ENCODE assay signal across 10 cellular contexts in the genomic region with DNA sequence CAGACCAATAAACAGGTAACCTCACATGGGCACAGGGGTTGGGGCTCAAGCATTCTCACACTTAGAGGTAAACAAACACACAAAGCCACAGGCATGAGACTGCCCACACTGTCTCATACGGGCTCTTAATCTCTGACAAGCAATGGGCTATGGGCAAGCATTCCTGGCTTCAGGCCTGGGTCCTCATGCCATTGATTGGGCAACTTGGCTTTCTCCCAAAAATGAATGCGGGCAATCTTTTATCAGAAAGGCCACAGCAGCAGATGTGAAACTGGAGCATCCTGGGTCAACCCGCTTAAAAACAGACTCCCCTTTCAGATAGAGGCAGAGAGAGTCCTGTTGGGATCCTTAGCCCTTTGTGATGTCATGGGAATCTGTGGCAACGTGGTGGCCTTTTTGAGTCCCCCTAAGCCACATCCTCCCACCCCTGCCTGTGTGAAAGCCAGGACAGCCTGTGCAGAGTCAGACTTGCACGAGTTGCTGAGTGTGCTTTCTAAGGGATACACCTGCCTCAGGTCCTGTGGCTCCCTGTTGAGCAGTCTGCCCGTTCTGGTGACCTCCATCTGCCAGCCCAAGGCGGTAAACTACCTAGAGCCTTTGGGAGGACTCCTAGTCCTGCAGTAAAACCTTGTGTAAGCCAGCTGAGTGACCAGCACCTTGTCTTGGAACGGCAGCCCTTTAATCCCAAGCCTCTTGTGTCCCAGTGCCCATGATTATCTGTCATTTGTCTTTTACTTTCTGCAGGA.
A peak's percentile ranks its signal among the peaks of the same experiment; 100 is the strongest.
DNase-seq lines count a peak whose midpoint lies in the region; ATAC-seq, FAIRE-seq and TF ChIP-seq lines count a peak whose summit lies in the region.
"Had no signal": no experiment of that assay in that cellular context is flagged by ENCODE, and none has a peak within 500 bp of the region (broad histone marks: within the 10 kb centered on the region; RNA-seq: fewer than 3 reads in every experiment).

No MANE protein-coding gene starts in this region.

- H3K9me2 ChIP-seq in GM23248 (ENCODE audit: insufficient read depth) (no peaks in the 10 kb centered on the region), OCI-LY7 (ENCODE audit: insufficient read depth, low read length) (no peaks in the 10 kb centered on the region)

- TF ChIP-seq CTCF in choroid plexus epithelial cell (conservative IDR thresholded peaks at IDR 0.05; ENCODE audit: low read depth, low read length) = no peak
- TF ChIP-seq CTCF in pancreas (IDR thresholded peaks at IDR 0.05) = no peak
- no peak for TF ChIP-seq CTCF in OCI-LY7 (conservative IDR thresholded peaks at IDR 0.05; ENCODE audit: low read length)

- H3K36me3 ChIP-seq in GM23248 (ENCODE audit: low read depth) = no peaks in the 10 kb centered on the region
- no peaks in the 10 kb centered on the region for H3K36me3 ChIP-seq in pancreas
- H3K36me3 ChIP-seq in OCI-LY7 (ENCODE audit: insufficient read depth, low read length) = peaks cover 5% of the 10 kb centered on the region; the same call in 1 of the 2 replicates

- DNase-seq in GM23248 = peak; percentile 5
- peak; percentile 86 for DNase-seq in OCI-M1 (lab: John Stamatoyannopoulos, UW)
- peak; percentile 17 for DNase-seq in choroid plexus epithelial cell (ENCODE audit: low read depth)
- peak in 4 of 6 donors; percentile 18 to 57 (median 42) for DNase-seq in pancreas
- no peak for DNase-seq in OCI-LY7 (ENCODE audit: low spot score)
- DNase-seq in stimulated activated CD4-positive, alpha-beta T cell treated with anti-CD3 and anti-CD28 coated beads, Interleukin-4, amount 100 ng/mL, for 1 hour = no peak
- DNase-seq in NCI-H1694 treated with DMSO at 0.1 percent for 48 hours (lab: John Stamatoyannopoulos, UW) = no peak
- DNase-seq: cortex of kidney, NCI-H69 had no signal

- H3K79me2 ChIP-seq in GM23248 (ENCODE audit: insufficient read depth) = no peaks in the 10 kb centered on the region
- no peaks in the 10 kb centered on the region for H3K79me2 ChIP-seq in OCI-LY7 (ENCODE audit: insufficient read depth, low read depth, low read length)

- POLR2A ChIA-PET in OCI-LY7 (lab: Charles Lee) = no interaction called here

- no peaks in the 10 kb centered on the region for H3F3A ChIP-seq in GM23248 (ENCODE audit: insufficient read depth)

- H3K9ac ChIP-seq in GM23248 = no peak overlapping the region

- FAIRE-seq in pancreas (lab: Jason Lieb, UNC) = no peak

- H3K27me3 ChIP-seq in GM23248 (replicated peaks; ENCODE audit: insufficient read depth) = no peaks in the 10 kb centered on the region
- H3K27me3 ChIP-seq in pancreas = no peaks in the 10 kb centered on the region

- no peaks in the 10 kb centered on the region for H4K20me1 ChIP-seq in GM23248 (ENCODE audit: insufficient read depth)
- H4K20me1 ChIP-seq in OCI-LY7 (ENCODE audit: insufficient read depth, low read length) = no peaks in the 10 kb centered on the region

- no peaks in the 10 kb centered on the region for H3K4me1 ChIP-seq in GM23248 (ENCODE audit: insufficient read depth)
- peaks cover 0 to 15% (median 10%) of the 10 kb centered on the region in 3 donors for H3K4me1 ChIP-seq in pancreas
- H3K4me1 ChIP-seq in OCI-LY7 (ENCODE audit: insufficient read depth, low read length, poor library complexity, severe bottlenecking) = peaks cover 16% of the 10 kb centered on the region

- no peak overlapping the region for H3K4me3 ChIP-seq in GM23248
- no peak overlapping the region for H3K4me3 ChIP-seq in choroid plexus epithelial cell (ENCODE audit: low read depth, low read length)
- H3K4me3 ChIP-seq in pancreas = peak overlapping the region in 1 of 4 donors; percentile 12
- H3K4me3 ChIP-seq in OCI-LY7 (ENCODE audit: low read depth, low read length, poor library complexity, severe bottlenecking) = no peak overlapping the region

- no peak overlapping the region for H3K4me2 ChIP-seq in GM23248 (ENCODE audit: unreplicated experiment)
- H3K4me2 ChIP-seq in OCI-LY7 (ENCODE audit: low read length) = no peak overlapping the region

- no peak overlapping the region for H3K27ac ChIP-seq in GM23248
- H3K27ac ChIP-seq in pancreas = no peak overlapping the region
- H3K27ac ChIP-seq in OCI-LY7 (ENCODE audit: low read depth, low read length, poor library complexity, severe bottlenecking) = no peak overlapping the region

- no peaks in the 10 kb centered on the region for H3K9me3 ChIP-seq in GM23248 (ENCODE audit: low read depth)
- no peaks in the 10 kb centered on the region for H3K9me3 ChIP-seq in pancreas
- H3K9me3 ChIP-seq in OCI-LY7 (ENCODE audit: low read length) = no peaks in the 10 kb centered on the region

- 78 to 95% methylated on average over 6 to 7 of the region's 8 CpGs for WGBS in GM23248 (ENCODE audit: low coverage in 1 of 2, low lambda C conversion rate in 2 of 2, missing lambda C conversion rate in 2 of 2), 2 experiments
- 26 to 40% methylated on average over 8 of the region's 8 CpGs for WGBS in pancreas, 2 donors

- no peak overlapping the region for H2AFZ ChIP-seq in GM23248
- H2AFZ ChIP-seq in OCI-LY7 (ENCODE audit: low read length) = no peak overlapping the region

- ATAC-seq in pancreas (peak; percentile 29 to 44 (median 34)), HG02852 (IDR thresholded peaks at IDR 0.05; ENCODE audit: unreplicated experiment) (no peak)

- intact Hi-C loops in pancreas (cut with DNase I) (no loop called here), OCI-LY7 (cut with micrococcal nuclease; ENCODE audit: unreplicated experiment) (no loop called here)

- in situ Hi-C loops in GM23248 (cut with MboI) = no loop called here

- no TSS peak for BruUV-seq in OCI-LY7 (replicated peaks; lab: Mats Ljungman, UMichigan)

- CTCF ChIA-PET in OCI-LY7 (lab: Charles Lee; ENCODE audit: unreplicated experiment) = no interaction called here

Comparison
In these comparisons a context has a peak if more than half of its experiments do, and no peak if none do; other contexts are left out.
1. DNase-seq: peak in GM23248 (single experiment), OCI-M1 (single experiment), choroid plexus epithelial cell (single experiment) and pancreas (4 of 6); none in OCI-LY7 (single experiment), stimulated activated CD4-positive, alpha-beta T cell treated with anti-CD3 and anti-CD28 coated beads, Interleukin-4, amount 100 ng/mL, for 1 hour (single experiment) and NCI-H1694 treated with DMSO at 0.1 percent for 48 hours (single experiment).